In the genomic region with DNA sequence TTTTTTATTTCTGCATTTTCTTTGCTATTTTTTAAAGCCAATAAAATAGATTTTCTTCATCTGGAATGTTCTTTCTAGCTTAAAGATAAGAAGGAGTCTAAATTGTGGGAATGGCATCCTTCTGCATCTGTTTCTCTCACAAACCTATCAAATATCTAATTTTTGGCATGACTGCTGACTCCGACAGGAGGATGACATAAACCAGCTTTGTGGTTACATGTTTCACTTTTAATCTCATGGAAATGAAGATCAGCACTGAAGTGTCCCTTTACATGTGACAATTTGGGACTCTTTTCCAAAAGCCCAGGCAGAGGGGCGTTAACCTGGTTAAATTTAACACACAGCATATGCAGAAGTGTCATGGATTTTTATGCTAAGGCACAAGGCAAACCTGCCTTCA, we compare ENCODE assay signal across 30 cellular contexts.
"Had no signal": no experiment of that assay in that cellular context is flagged by ENCODE, and none has a peak within 500 bp of the region (broad histone marks: within the 10 kb centered on the region; RNA-seq: fewer than 3 reads in every experiment).

No MANE protein-coding gene starts in this region.

- H3K4me3 ChIP-seq: body of pancreas, cardiac muscle cell, coronary artery, dorsolateral prefrontal cortex, gastrocnemius medialis, hepatocyte, mucosa of descending colon, pancreas, prostate gland, upper lobe of right lung had no signal

- H3K9me3 ChIP-seq: body of pancreas, gastrocnemius medialis, mucosa of descending colon, pancreas, prostate gland, upper lobe of right lung had no signal

- ATAC-seq: activated CD4-positive, alpha-beta T cell treated with anti-CD3 and anti-CD28 coated beads for 36 hours; activated CD8-positive, alpha-beta T cell treated with anti-CD3 and anti-CD28 coated beads, Interleukin-2, amount 10 ng/mL, durations not matched to agents 7 days and 5 days; body of pancreas; gastrocnemius medialis; left cardiac atrium; left ventricle myocardium superior; mucosa of descending colon; pancreas; sciatic nerve; stimulated activated memory B cell treated with anti-CD40 and anti-IgM and Interleukin-4, amounts not matched to agents 10 μg/mL and 1 μg/mL and 100 μg/mL, for 72 hours; stimulated activated naive CD8-positive, alpha-beta T cell treated with anti-CD3 and anti-CD28 coated beads, Interleukin-15, amount 100 ng/mL, for 72 hours; upper lobe of right lung had no signal

- H3K27ac ChIP-seq: body of pancreas, cardiac muscle cell, coronary artery, dorsolateral prefrontal cortex, gastrocnemius medialis, hepatocyte, pancreas, prostate gland, upper lobe of right lung had no signal

- DNase-seq: activated CD4-positive, alpha-beta T cell treated with anti-CD3 and anti-CD28 coated beads for 36 hours; activated CD4-positive, CD25-positive, alpha-beta regulatory T cell; activated CD8-positive, alpha-beta T cell treated with anti-CD3 and anti-CD28 coated beads, Interleukin-2, amount 10 ng/mL, durations not matched to agents 7 days and 5 days; activated effector memory CD4-positive, alpha-beta T cell treated with Interleukin-2 at 50 U/mL for 16 hours; activated naive CD4-positive, alpha-beta T cell treated with Interleukin-2 at 50 U/mL for 16 hours; anterior cingulate cortex; body of pancreas; dorsolateral prefrontal cortex; effector memory CD4-positive, alpha-beta T cell; gastrocnemius medialis; glutamatergic neuron; left cardiac atrium; left ventricle myocardium superior; mucosa of descending colon; naive B cell; pancreas; retina; small intestine; stimulated activated CD4-positive, alpha-beta T cell treated with anti-CD3 and anti-CD28 coated beads, Interleukin-1b, Interleukin-23, amount 100 ng/mL, for 48 hours; stimulated activated CD4-positive, alpha-beta T cell treated with anti-CD3 and anti-CD28 coated beads, Interleukin-4, amount 100 ng/mL, for 4 hours; stimulated activated CD8-positive, alpha-beta memory T cell treated with anti-CD3 and anti-CD28 coated beads, Interleukin-4, amount 100 ng/mL, for 48 hours; stimulated activated naive CD8-positive, alpha-beta T cell treated with anti-CD3 and anti-CD28 coated beads, Interleukin-15, amount 100 ng/mL, for 72 hours; substantia nigra; upper lobe of right lung had no signal

- H3K36me3 ChIP-seq: cardiac muscle cell, gastrocnemius medialis, pancreas, prostate gland, upper lobe of right lung had no signal
